In genomic region chr10:27911645-27912044, GRCh38 we compare ENCODE assay signal across 31 cellular contexts.
A peak's percentile ranks its signal among the peaks of the same experiment; 100 is the strongest.
DNase-seq lines count a peak whose midpoint lies in the region; ATAC-seq lines count a peak whose summit lies in the region.
"Had no signal": no experiment of that assay in that cellular context is flagged by ENCODE, and none has a peak within 500 bp of the region (broad histone marks: within the 10 kb centered on the region; RNA-seq: fewer than 3 reads in every experiment).

No MANE protein-coding gene starts in this region.

- H3K27ac ChIP-seq in SJCRH30 (peak overlapping the region; percentile 92), ectodermal cell (ENCODE audit: insufficient read depth, low read depth, low read length, poor library complexity, severe bottlenecking) (peak overlapping the region; percentile 11)
- H3K27ac ChIP-seq: BLaER1, brain microvascular endothelial cell, ovary, PC-9, uterus had no signal

- H3K4me3 Mint-ChIP-seq in stimulated activated naive CD8-positive, alpha-beta T cell treated with anti-CD3 and anti-CD28 coated beads, Interleukin-15, amount 100 ng/mL, for 72 hours, result no peak overlapping the region
- H3K4me3 Mint-ChIP-seq: activated B cell treated with CpG ODN at 0.5 μM for 24 hours; activated naive CD8-positive, alpha-beta T cell; activated T-helper 17 cell treated with anti-CD3 and anti-CD28 coated beads, Interleukin-2, amount 50 U/mL, for 72 hours; natural killer cell; stimulated activated naive B cell treated with anti-CD40 and anti-IgM and Interleukin-4, amounts not matched to agents 10 μg/mL and 1 μg/mL and 100 μg/mL, for 72 hours had no signal

- DNase-seq in ELF-1 (ENCODE audit: low read depth, low spot score) (peak; percentile 34), SJCRH30 (peak; percentile 81 to 94), left kidney (ENCODE audit: low read depth, low spot score) (peak; percentile 5), GM19240 (ENCODE audit: insufficient read length, low spot score) (no peak)
- no peak for DNase-seq in stimulated activated naive CD8-positive, alpha-beta T cell treated with anti-CD3 and anti-CD28 coated beads, Interleukin-15, amount 100 ng/mL, for 72 hours
- DNase-seq: activated B cell treated with CpG ODN at 0.5 μM for 24 hours; activated CD4-positive, alpha-beta T cell treated with anti-CD3 and anti-CD28 coated beads, Interleukin-2, amount 50 U/mL, for 4 hours; brain microvascular endothelial cell; cortex of kidney; DMS53; GF-D8; GOT3; left ventricle myocardium superior; midbrain; natural killer cell; NCI-H1417; ovary; PC-9; retina; Right ventricle myocardium superior; stimulated activated CD4-positive, alpha-beta T cell treated with anti-CD3 and anti-CD28 coated beads, Interleukin-4, amount 100 ng/mL, for 24 hours; stimulated activated naive B cell treated with anti-CD40 and anti-IgM and Interleukin-4, amounts not matched to agents 10 μg/mL and 1 μg/mL and 100 μg/mL, for 72 hours; SW 1271; T1000; uterus had no signal

- H3K9me3 ChIP-seq in SJCRH30 (replicated peaks), result peaks cover 6% of the 10 kb centered on the region; the same call in 1 of the 2 replicates
- no peaks in the 10 kb centered on the region for H3K9me3 ChIP-seq in ectodermal cell (ENCODE audit: control insufficient read depth, low read length)
- H3K9me3 ChIP-seq: ovary, uterus had no signal

- no peaks in the 10 kb centered on the region for H3K4me1 Mint-ChIP-seq in stimulated activated naive CD8-positive, alpha-beta T cell treated with anti-CD3 and anti-CD28 coated beads, Interleukin-15, amount 100 ng/mL, for 72 hours
- H3K4me1 Mint-ChIP-seq: activated B cell treated with CpG ODN at 0.5 μM for 24 hours; activated T-helper 17 cell treated with anti-CD3 and anti-CD28 coated beads, Interleukin-2, amount 50 U/mL, for 72 hours; natural killer cell; stimulated activated naive B cell treated with anti-CD40 and anti-IgM and Interleukin-4, amounts not matched to agents 10 μg/mL and 1 μg/mL and 100 μg/mL, for 72 hours had no signal

- H3K27ac Mint-ChIP-seq in stimulated activated naive CD8-positive, alpha-beta T cell treated with anti-CD3 and anti-CD28 coated beads, Interleukin-15, amount 100 ng/mL, for 72 hours, result no peak overlapping the region
- H3K27ac Mint-ChIP-seq: activated B cell treated with CpG ODN at 0.5 μM for 24 hours; activated naive CD8-positive, alpha-beta T cell; activated T-helper 17 cell treated with anti-CD3 and anti-CD28 coated beads, Interleukin-2, amount 50 U/mL, for 72 hours; natural killer cell; stimulated activated naive B cell treated with anti-CD40 and anti-IgM and Interleukin-4, amounts not matched to agents 10 μg/mL and 1 μg/mL and 100 μg/mL, for 72 hours had no signal

- 3 to 25% methylated on average over 1 to 3 of the region's 3 CpGs for WGBS in ectodermal cell, 2 experiments

- H3K27me3 ChIP-seq in SJCRH30 (no peaks in the 10 kb centered on the region), ectodermal cell (ENCODE audit: control insufficient read depth, insufficient read depth, low read length, poor library complexity, severe bottlenecking) (no peaks in the 10 kb centered on the region)
- H3K27me3 ChIP-seq: BLaER1, brain microvascular endothelial cell, ovary, uterus had no signal

- H3K27me3 Mint-ChIP-seq in stimulated activated naive CD8-positive, alpha-beta T cell treated with anti-CD3 and anti-CD28 coated beads, Interleukin-15, amount 100 ng/mL, for 72 hours, result no peaks in the 10 kb centered on the region
- H3K27me3 Mint-ChIP-seq: activated B cell treated with CpG ODN at 0.5 μM for 24 hours; activated naive CD8-positive, alpha-beta T cell; stimulated activated naive B cell treated with anti-CD40 and anti-IgM and Interleukin-4, amounts not matched to agents 10 μg/mL and 1 μg/mL and 100 μg/mL, for 72 hours had no signal

- no peaks in the 10 kb centered on the region for H3K36me3 ChIP-seq in SJCRH30
- no peaks in the 10 kb centered on the region for H3K36me3 ChIP-seq in ectodermal cell (ENCODE audit: control insufficient read depth, insufficient read depth, low read length)
- H3K36me3 ChIP-seq: BLaER1, brain microvascular endothelial cell, ovary, uterus had no signal

- H3K4me3 ChIP-seq in SJCRH30 (peak overlapping the region; percentile 53), ectodermal cell (ENCODE audit: insufficient read depth, low read depth, low read length) (no peak overlapping the region)
- H3K4me3 ChIP-seq: BLaER1, ovary, PC-9, uterus had no signal

- H3K4me1 ChIP-seq in SJCRH30 (peaks cover 43% of the 10 kb centered on the region), ectodermal cell (ENCODE audit: control insufficient read depth, insufficient read depth, low read length) (peaks cover 21% of the 10 kb centered on the region)
- H3K4me1 ChIP-seq: BLaER1, uterus had no signal

- no peak for ATAC-seq in stimulated activated naive CD8-positive, alpha-beta T cell treated with anti-CD3 and anti-CD28 coated beads, Interleukin-15, amount 100 ng/mL, for 72 hours
- ATAC-seq in HG03342 (IDR thresholded peaks at IDR 0.05; ENCODE audit: unreplicated experiment) (no peak), GM21447 (IDR thresholded peaks at IDR 0.05; ENCODE audit: unreplicated experiment) (no peak)
- ATAC-seq: activated T-helper 17 cell treated with anti-CD3 and anti-CD28 coated beads, Interleukin-2, amount 50 U/mL, for 72 hours; left ventricle myocardium superior; natural killer cell; stimulated activated naive B cell treated with anti-CD40 and anti-IgM and Interleukin-4, amounts not matched to agents 10 μg/mL and 1 μg/mL and 100 μg/mL, for 72 hours had no signal

- H3K9me3 Mint-ChIP-seq in stimulated activated naive CD8-positive, alpha-beta T cell treated with anti-CD3 and anti-CD28 coated beads, Interleukin-15, amount 100 ng/mL, for 72 hours, result peaks cover 5 to 8% of the 10 kb centered on the region in 2 donors
- H3K9me3 Mint-ChIP-seq: activated T-helper 17 cell treated with anti-CD3 and anti-CD28 coated beads, Interleukin-2, amount 50 U/mL, for 72 hours had no signal

Comparison
In these comparisons a context has a peak if more than half of its experiments do, and no peak if none do; other contexts are left out.
1. DNase-seq: peak in ELF-1 (single experiment), SJCRH30 (2 of 2) and left kidney (single experiment); none in stimulated activated naive CD8-positive, alpha-beta T cell treated with anti-CD3 and anti-CD28 coated beads, Interleukin-15, amount 100 ng/mL, for 72 hours (0 of 2) and GM19240 (single experiment).